8 cellular contexts compared by ENCODE assay signal in genomic region chr1:9400425-9401079, GRCh38.
DNase-seq lines count a peak whose midpoint lies in the region; ATAC-seq and TF ChIP-seq lines count a peak whose summit lies in the region.

No MANE protein-coding gene starts in this region.

- TF ChIP-seq POLR2A in esophagus squamous epithelium (IDR thresholded peaks at IDR 0.05): no peak
- TF ChIP-seq POLR2A in esophagus muscularis mucosa (IDR thresholded peaks at IDR 0.05; ENCODE audit: low read depth): no peak
- no peak for TF ChIP-seq POLR2A in testis (IDR thresholded peaks at IDR 0.05)

- peak; percentile 90 for ATAC-seq in left colon

- no peaks in the 10 kb centered on the region for H3K9me3 ChIP-seq in esophagus squamous epithelium
- peaks cover 0 to under 1% (median 0%) of the 10 kb centered on the region in 4 donors for H3K9me3 ChIP-seq in esophagus muscularis mucosa
- no peaks in the 10 kb centered on the region for H3K9me3 ChIP-seq in testis

- CTCF ChIA-PET in AG04449 (lab: Yijun Ruan, JAX): interaction anchor here (0.7 to 2.4 kb wide), 9 partner anchors 9 to 132 kb away, joined by 3 to 8 read pairs (median 3); no protein-coding TSS in a partner anchor

- TF ChIP-seq CTCF in AG04449 (IDR thresholded peaks at IDR 0.05; ENCODE audit: insufficient read depth, low read length, missing control alignments): peak; percentile 16
- TF ChIP-seq CTCF in HL-60 (IDR thresholded peaks at IDR 0.05; ENCODE audit: insufficient read depth, low read length): no peak
- peak in 1 of 6 experiments; percentile 5 for TF ChIP-seq CTCF in esophagus squamous epithelium (IDR thresholded peaks at IDR 0.05)
- no peak for TF ChIP-seq CTCF in esophagus muscularis mucosa (IDR thresholded peaks at IDR 0.05)
- TF ChIP-seq CTCF in testis (IDR thresholded peaks at IDR 0.05): no peak

- DNase-seq in AG04449 (ENCODE audit: low read depth, low spot score) (no peak), HL-60 (ENCODE audit: low read depth in 1 of 2, low spot score in 1 of 2) (peak in 1 of 2 experiments; percentile 49), left colon (peak in 1 of 2 donors; percentile 55), esophagus squamous epithelium (lab: John Stamatoyannopoulos, UW) (no peak), esophagus muscularis mucosa (ENCODE audit: extremely low spot score) (no peak), midbrain (lab: John Stamatoyannopoulos, UW) (no peak), testis (no peak)
- DNase-seq in activated naive CD4-positive, alpha-beta T cell treated with anti-CD3 and anti-CD28 coated beads, Interleukin-2, amount 50 U/mL, for 16 hours: peak; percentile 21

- H3K4me3 ChIP-seq in AG04449 (ENCODE audit: low read depth, low read length) (no peak overlapping the region), HL-60 (replicated peaks; ENCODE audit: insufficient read depth, low read length) (no peak overlapping the region), esophagus squamous epithelium (no peak overlapping the region), esophagus muscularis mucosa (no peak overlapping the region), testis (no peak overlapping the region)

- H3K36me3 ChIP-seq in esophagus squamous epithelium: no peaks in the 10 kb centered on the region
- no peaks in the 10 kb centered on the region for H3K36me3 ChIP-seq in esophagus muscularis mucosa
- no peaks in the 10 kb centered on the region for H3K36me3 ChIP-seq in testis (ENCODE audit: low read depth, missing control alignments)

- TF ChIP-seq EP300 in esophagus muscularis mucosa (IDR thresholded peaks at IDR 0.05): no peak

- H3K4me1 ChIP-seq in esophagus squamous epithelium (peaks cover 31 to 65% (median 37%) of the 10 kb centered on the region in 3 donors), esophagus muscularis mucosa (peaks cover 25 to 38% (median 37%) of the 10 kb centered on the region in 4 donors), testis (peaks cover 7% of the 10 kb centered on the region)

- H3K27me3 ChIP-seq in HL-60 (ENCODE audit: insufficient read depth, poor library complexity, severe bottlenecking) (no peaks in the 10 kb centered on the region), esophagus squamous epithelium (no peaks in the 10 kb centered on the region), esophagus muscularis mucosa (no peaks in the 10 kb centered on the region), testis (no peaks in the 10 kb centered on the region)

- POLR2A ChIA-PET in AG04449 (lab: Yijun Ruan, JAX): interaction anchor here (0.6 to 3.1 kb wide), 2 partner anchors 13 to 80 kb away, joined by 3 to 11 read pairs; no protein-coding TSS in a partner anchor

- H3K27ac ChIP-seq in HL-60 (replicated peaks): peak overlapping the region; percentile 50
- peak overlapping the region in 2 of 4 donors; percentile 13 to 37 for H3K27ac ChIP-seq in esophagus squamous epithelium
- H3K27ac ChIP-seq in esophagus muscularis mucosa (replicated peaks in 1 of 4): peak overlapping the region in 2 of 4 donors; percentile 16 to 28
- H3K27ac ChIP-seq in testis: no peak overlapping the region

- intact Hi-C loops in left colon (cut with DNase I, micrococcal nuclease): no loop called here
- intact Hi-C loops in esophagus squamous epithelium (cut with DNase I): no loop called here
- intact Hi-C loops in esophagus muscularis mucosa (cut with DNase I): no loop called here
- intact Hi-C loops in testis (cut with DNase I; ENCODE audit: low total_unique reads): no loop called here

- 90% methylated on average over 2 to 4 of the region's 13 CpGs for WGBS in esophagus squamous epithelium, 2 donors
- WGBS in esophagus muscularis mucosa: 76% methylated on average over 6 of the region's 13 CpGs
- 50 to 76% methylated on average over 1 to 13 of the region's 13 CpGs for WGBS in testis, 2 donors
